Comparison of ENCODE assay signal across 16 cellular contexts in genomic region chr11:100875521-100875869, GRCh38.
DNase-seq lines count a peak whose midpoint lies in the region; FAIRE-seq and TF ChIP-seq lines count a peak whose summit lies in the region.
"Had no signal": no experiment of that assay in that cellular context is flagged by ENCODE, and none has a peak within 500 bp of the region (broad histone marks: within the 10 kb centered on the region; RNA-seq: fewer than 3 reads in every experiment).

No MANE protein-coding gene starts in this region.

- H3K4me1 Mint-ChIP-seq in astrocyte (ENCODE audit: low read depth, unreplicated experiment), result peaks cover 45% of the 10 kb centered on the region
- H3K4me1 Mint-ChIP-seq: CD14-positive monocyte had no signal

- WGBS in mesenchymal stem cell, result 62% methylated on average over 8 of the region's 8 CpGs

- H3K4me1 ChIP-seq in astrocyte (ENCODE audit: insufficient read depth, low read length) (peaks cover 30% of the 10 kb centered on the region), mesenchymal stem cell (ENCODE audit: control insufficient read depth, insufficient read depth, low read depth, low read length) (peaks cover 12% of the 10 kb centered on the region)
- H3K4me1 ChIP-seq: HAP-1 had no signal

- H3K36me3 Mint-ChIP-seq in astrocyte (ENCODE audit: low read depth, unreplicated experiment), result peaks cover 2% of the 10 kb centered on the region
- H3K36me3 Mint-ChIP-seq: CD14-positive monocyte had no signal

- peak overlapping the region; percentile 98 for H3K27ac ChIP-seq in astrocyte (ENCODE audit: low read depth, low read length)
- peak overlapping the region; percentile 98 for H3K27ac ChIP-seq in mesenchymal stem cell (ENCODE audit: low read length, poor library complexity, severe bottlenecking)
- H3K27ac ChIP-seq: A549, RWPE1 had no signal

- peak overlapping the region; percentile 99 for H3K27ac Mint-ChIP-seq in astrocyte (ENCODE audit: unreplicated experiment)
- H3K27ac Mint-ChIP-seq: CD14-positive monocyte had no signal

- H3K27me3 ChIP-seq in H7 (ENCODE audit: control insufficient read depth, insufficient read depth, low read length) (no peaks in the 10 kb centered on the region), astrocyte (ENCODE audit: insufficient read depth, low read length) (no peaks in the 10 kb centered on the region), mesenchymal stem cell (ENCODE audit: control insufficient read depth in 1 of 2, insufficient read depth in 1 of 2, low read length in 2 of 2) (no peaks in the 10 kb centered on the region)

- no peak overlapping the region for H2AFZ ChIP-seq in astrocyte (ENCODE audit: low read depth, low read length)
- no peak overlapping the region for H2AFZ ChIP-seq in mesenchymal stem cell (ENCODE audit: low read depth, low read length)

- peak overlapping the region; percentile 40 to 73 for H3K4ac ChIP-seq in mesenchymal stem cell (ENCODE audit: low read depth in 1 of 2, low read length in 2 of 2)

- H2AK5ac ChIP-seq in mesenchymal stem cell (ENCODE audit: low read length, severe bottlenecking), result peak overlapping the region; percentile 99

- H3K9me3 Mint-ChIP-seq in astrocyte (ENCODE audit: unreplicated experiment), result no peaks in the 10 kb centered on the region

- peak overlapping the region in 1 of 2 experiments; percentile 94 for H2BK12ac ChIP-seq in mesenchymal stem cell (ENCODE audit: low read length in 2 of 2)

- H3K14ac ChIP-seq in mesenchymal stem cell (ENCODE audit: low read length in 2 of 2), result peak overlapping the region in 1 of 2 experiments; percentile 9

- H3K79me1 ChIP-seq in mesenchymal stem cell (replicated peaks; ENCODE audit: low read length, poor library complexity, severe bottlenecking), result peaks cover 12% of the 10 kb centered on the region

- intact Hi-C loops in posterior vena cava (cut with DNase I), result loop anchor here in 1 of 2 donors (10.0 kb wide), 1 partner anchor 49 kb away; no protein-coding TSS in a partner anchor

- no peaks in the 10 kb centered on the region for H4K20me1 ChIP-seq in astrocyte (ENCODE audit: insufficient read depth, low read length)

- H3K79me2 ChIP-seq in astrocyte (ENCODE audit: insufficient read depth, low read length), result no peaks in the 10 kb centered on the region

- DNase-seq in H7, result peak; percentile 18
- DNase-seq in astrocyte (ENCODE audit: low read depth), result no peak
- DNase-seq in mesenchymal stem cell, result no peak
- DNase-seq in posterior vena cava (ENCODE audit: low spot score), result peak; percentile 52
- no peak for DNase-seq in C1 segment of cervical spinal cord (lab: John Stamatoyannopoulos, UW)
- DNase-seq in stimulated activated CD4-positive, alpha-beta T cell treated with anti-CD3 and anti-CD28 coated beads, Interleukin-12 subunit alpha, Interleukin-12 subunit beta, amount 100 ng/mL, for 4 hours, result no peak
- no peak for DNase-seq in activated T-cell treated with anti-CD3 and anti-CD28 coated beads for 4 hours
- DNase-seq: NCI-H1105 treated with DMSO at 0.1 percent for 48 hours; NCI-H187 treated with DMSO at 0.1 percent for 48 hours; NCI-H526 treated with DMSO at 0.1 percent for 48 hours; NK-92 treated with Interleukin-12 subunit alpha and Interleukin-12 subunit beta, amount 100 ng/mL, for 24 hours had no signal

- no peaks in the 10 kb centered on the region for H3K27me3 Mint-ChIP-seq in astrocyte (ENCODE audit: low read depth, unreplicated experiment)

- peak overlapping the region; percentile 61 for H2BK120ac ChIP-seq in mesenchymal stem cell (ENCODE audit: low read depth, low read length)

- FAIRE-seq in astrocyte (lab: Jason Lieb, UNC), result no peak
- FAIRE-seq: A549, GM19239 had no signal

- no peak overlapping the region for H3K4me2 ChIP-seq in astrocyte (ENCODE audit: low read length)
- H3K4me2 ChIP-seq in mesenchymal stem cell (ENCODE audit: low read length, poor library complexity, severe bottlenecking), result no peak overlapping the region
- H3K4me2 ChIP-seq: A549 had no signal

- no peak overlapping the region for H3K23ac ChIP-seq in mesenchymal stem cell (ENCODE audit: low read length in 2 of 2)

- no peak overlapping the region for H4K8ac ChIP-seq in mesenchymal stem cell (ENCODE audit: low read length)

- H3K9ac ChIP-seq in astrocyte (ENCODE audit: low read length) (no peak overlapping the region), mesenchymal stem cell (ENCODE audit: low read length) (no peak overlapping the region)

- peak overlapping the region; percentile 77 for H4K91ac ChIP-seq in mesenchymal stem cell (ENCODE audit: low read length)

- H2BK15ac ChIP-seq in mesenchymal stem cell (ENCODE audit: low read depth, poor library complexity, severe bottlenecking), result no peak overlapping the region

- peak overlapping the region; percentile 78 for H2BK5ac ChIP-seq in mesenchymal stem cell (ENCODE audit: low read depth, low read length, poor library complexity, severe bottlenecking)

- H3K36me3 ChIP-seq in H7 (replicated peaks; ENCODE audit: control insufficient read depth, insufficient read depth, low read length), result no peaks in the 10 kb centered on the region
- no peaks in the 10 kb centered on the region for H3K36me3 ChIP-seq in astrocyte (ENCODE audit: insufficient read depth, low read length)
- no peaks in the 10 kb centered on the region for H3K36me3 ChIP-seq in mesenchymal stem cell (ENCODE audit: control insufficient read depth in 1 of 2, insufficient read depth in 2 of 2, low read depth in 1 of 2, low read length in 2 of 2)
- H3K36me3 ChIP-seq: HAP-1 had no signal

- no peak overlapping the region for H3K4me3 Mint-ChIP-seq in astrocyte (ENCODE audit: unreplicated experiment)
- H3K4me3 Mint-ChIP-seq: CD14-positive monocyte had no signal

- H3K9me3 ChIP-seq in astrocyte (ENCODE audit: insufficient read depth, low read depth, low read length) (no peaks in the 10 kb centered on the region), mesenchymal stem cell (ENCODE audit: control insufficient read depth, low read length) (no peaks in the 10 kb centered on the region)
- H3K9me3 ChIP-seq: A549, HAP-1 had no signal

- H3K4me3 ChIP-seq in H7 (ENCODE audit: insufficient read depth, low read depth, low read length) (no peak overlapping the region), astrocyte (ENCODE audit: insufficient read depth, low read depth, low read length) (no peak overlapping the region), mesenchymal stem cell (ENCODE audit: insufficient read depth in 1 of 2, low read depth in 1 of 2, low read length in 2 of 2) (no peak overlapping the region)
- H3K4me3 ChIP-seq: A549, HAP-1 had no signal

- no peak for TF ChIP-seq CTCF in astrocyte (IDR thresholded peaks at IDR 0.05; ENCODE audit: insufficient read depth, low read depth, low read length)

- H3K18ac ChIP-seq in mesenchymal stem cell (ENCODE audit: low read depth in 1 of 2, low read length in 2 of 2), result peak overlapping the region in 1 of 2 experiments; percentile 67

Comparison
In these comparisons a context has a peak if more than half of its experiments do, and no peak if none do; other contexts are left out.
1. DNase-seq: peak in H7 (single experiment) and posterior vena cava (single experiment); none in astrocyte (single experiment), mesenchymal stem cell (single experiment), C1 segment of cervical spinal cord (0 of 14), stimulated activated CD4-positive, alpha-beta T cell treated with anti-CD3 and anti-CD28 coated beads, Interleukin-12 subunit alpha, Interleukin-12 subunit beta, amount 100 ng/mL, for 4 hours (single experiment) and activated T-cell treated with anti-CD3 and anti-CD28 coated beads for 4 hours (single experiment).